ENCODE assay signal across 16 cellular contexts in the genomic region with DNA sequence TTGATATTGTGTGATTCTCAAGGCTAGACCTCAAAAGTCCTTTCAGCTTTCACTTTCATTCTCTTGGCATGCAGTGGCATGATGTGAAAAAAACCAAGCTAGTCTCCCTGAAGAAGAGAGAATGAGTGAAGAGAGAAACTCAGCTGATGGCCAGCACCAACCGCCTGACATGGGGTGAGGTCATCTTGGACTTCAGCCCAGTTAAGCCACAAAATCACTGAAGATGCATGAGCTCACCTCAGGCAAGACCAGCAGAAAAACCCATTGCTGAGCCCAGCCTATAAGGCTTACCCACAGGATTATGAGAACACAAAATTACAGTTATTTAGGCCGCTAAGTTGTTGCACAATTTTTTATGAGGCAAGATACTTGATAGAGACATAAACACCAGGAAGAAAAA.
A peak's percentile ranks its signal among the peaks of the same experiment; 100 is the strongest.
DNase-seq lines count a peak whose midpoint lies in the region; ATAC-seq and TF ChIP-seq lines count a peak whose summit lies in the region.
"Had no signal": no experiment of that assay in that cellular context is flagged by ENCODE, and none has a peak within 500 bp of the region (broad histone marks: within the 10 kb centered on the region; RNA-seq: fewer than 3 reads in every experiment).

No MANE protein-coding gene starts in this region.

- no peak overlapping the region for H3K4me3 ChIP-seq in LNCaP clone FGC (ENCODE audit: low read depth, low read length)
- H3K4me3 ChIP-seq in RWPE2 (ENCODE audit: severe bottlenecking), result no peak overlapping the region
- H3K4me3 ChIP-seq: lower lobe of right lung, prostate gland, stomach had no signal

- DNase-seq in A172 (ENCODE audit: low spot score) (peak; percentile 90), LNCaP clone FGC (ENCODE audit: low read depth) (peak; percentile 4), RWPE2 (ENCODE audit: low spot score) (no peak), foreskin keratinocyte (peak; percentile 63 to 78), GM13976 (ENCODE audit: low spot score) (no peak), NCI-H345 treated with DMSO at 0.1 percent for 48 hours (lab: John Stamatoyannopoulos, UW; ENCODE audit: unreplicated experiment) (no peak)
- DNase-seq: activated CD4-positive, CD25-positive, alpha-beta regulatory T cell; CD4-positive, alpha-beta memory T cell; HFFc6; lower lobe of right lung; NCI-H1048; stimulated activated CD4-positive, alpha-beta T cell treated with anti-CD3 and anti-CD28 coated beads, Interleukin-12 subunit alpha, Interleukin-12 subunit beta, amount 100 ng/mL, for 4 hours; stomach had no signal

- in situ Hi-C loops in GM13976 (cut with MboI; ENCODE audit: low sequenced_read_pairs, unreplicated experiment), result no loop called here

- H3K27me3 ChIP-seq in RWPE2 (ENCODE audit: insufficient read depth, poor library complexity, severe bottlenecking) (no peaks in the 10 kb centered on the region), foreskin keratinocyte (no peaks in the 10 kb centered on the region)
- H3K27me3 ChIP-seq: stomach had no signal

- H3K36me3 ChIP-seq in RWPE2 (ENCODE audit: low read depth), result no peaks in the 10 kb centered on the region
- H3K36me3 ChIP-seq: lower lobe of right lung, prostate gland, stomach had no signal

- H3K4me1 ChIP-seq in RWPE2 (ENCODE audit: insufficient read depth, poor library complexity, severe bottlenecking) (no peaks in the 10 kb centered on the region), foreskin keratinocyte (no peaks in the 10 kb centered on the region)
- H3K4me1 ChIP-seq: lower lobe of right lung, prostate gland, stomach had no signal

- TF ChIP-seq CTCF in LNCaP clone FGC (IDR thresholded peaks at IDR 0.05; ENCODE audit: control insufficient read depth, extremely low read depth, insufficient read depth), result no peak
- no peak for TF ChIP-seq CTCF in RWPE2 (IDR thresholded peaks at IDR 0.05; ENCODE audit: poor library complexity, severe bottlenecking)
- TF ChIP-seq CTCF in foreskin keratinocyte (conservative IDR thresholded peaks at IDR 0.05), result no peak
- TF ChIP-seq CTCF in GM13976 (IDR thresholded peaks at IDR 0.05; ENCODE audit: borderline replicate concordance, control extremely low read depth, extremely low read depth, insufficient read depth, missing control alignments), result no peak

- peak; percentile 58; the same call in 2 of the 3 replicates for ATAC-seq in RWPE2 (ENCODE audit: low read depth)
- ATAC-seq in foreskin keratinocyte, result peak; percentile 40
- no peak for ATAC-seq in GM21447 (IDR thresholded peaks at IDR 0.05; ENCODE audit: unreplicated experiment)
- no peak for ATAC-seq in HG02571 (IDR thresholded peaks at IDR 0.05; ENCODE audit: unreplicated experiment)
- ATAC-seq: lower lobe of right lung had no signal

- H3K9me3 ChIP-seq in RWPE2 (ENCODE audit: severe bottlenecking), result no peaks in the 10 kb centered on the region
- H3K9me3 ChIP-seq: prostate gland had no signal

- H3K27ac ChIP-seq in RWPE2 (ENCODE audit: poor library complexity, severe bottlenecking) (no peak overlapping the region), foreskin keratinocyte (no peak overlapping the region)
- H3K27ac ChIP-seq: lower lobe of right lung, prostate gland, stomach had no signal

Comparison
In these comparisons a context has a peak if more than half of its experiments do, and no peak if none do; other contexts are left out.
1. DNase-seq: peak in A172 (single experiment), LNCaP clone FGC (single experiment) and foreskin keratinocyte (2 of 2); none in RWPE2 (single experiment), GM13976 (single experiment) and NCI-H345 treated with DMSO at 0.1 percent for 48 hours (single experiment).
2. ATAC-seq: peak in RWPE2 (single experiment) and foreskin keratinocyte (single experiment); none in GM21447 (single experiment) and HG02571 (single experiment).